Comparison of ENCODE assay signal across 8 cellular contexts in the genomic region with DNA sequence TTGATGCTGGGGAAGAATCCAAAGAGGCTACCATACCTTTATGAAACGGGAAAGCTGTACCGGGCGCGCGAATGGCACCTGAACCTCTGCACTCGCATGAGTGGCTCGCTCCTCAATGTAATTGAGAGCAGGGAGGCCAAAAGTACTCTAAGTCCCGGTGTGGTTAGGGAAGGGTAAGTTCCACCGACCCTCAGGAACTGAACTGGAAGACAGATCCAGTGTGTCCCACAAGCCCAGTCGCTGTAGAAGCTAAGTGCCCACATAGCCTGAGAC. TPM values are rescaled to one million over a fixed set of nuclear protein-coding genes. Genes with fewer than 3 reads are reported as not detected.
DNase-seq lines count a peak whose midpoint lies in the region; ATAC-seq and TF ChIP-seq lines count a peak whose summit lies in the region.

No MANE protein-coding gene starts in this region.

- H3K36me3 Mint-ChIP-seq in activated naive CD8-positive, alpha-beta T cell treated with anti-CD3 and anti-CD28 coated beads for 36 hours, result peaks cover 23% of the 10 kb centered on the region
- peaks cover 12% of the 10 kb centered on the region for H3K36me3 Mint-ChIP-seq in stimulated activated memory B cell treated with anti-CD40 and anti-IgM and Interleukin-4, amounts not matched to agents 10 μg/mL and 1 μg/mL and 100 μg/mL, for 72 hours

- H3K9ac ChIP-seq in iPS-18a (ENCODE audit: low read length), result peak overlapping the region; percentile 96

- DNase-seq in AG10803 (ENCODE audit: low read depth), result no peak
- peak; percentile 6 for DNase-seq in HuH-7 (ENCODE audit: low spot score)
- peak; percentile 11 for DNase-seq in activated naive CD8-positive, alpha-beta T cell treated with anti-CD3 and anti-CD28 coated beads for 36 hours
- no peak for DNase-seq in sciatic nerve (ENCODE audit: low spot score)
- DNase-seq in NCI-H1694 treated with DMSO at 0.1 percent for 48 hours (lab: John Stamatoyannopoulos, UW), result no peak

- H3K4me3 Mint-ChIP-seq in activated naive CD8-positive, alpha-beta T cell treated with anti-CD3 and anti-CD28 coated beads for 36 hours, result peak overlapping the region; percentile 90
- peak overlapping the region; percentile 100 for H3K4me3 Mint-ChIP-seq in stimulated activated memory B cell treated with anti-CD40 and anti-IgM and Interleukin-4, amounts not matched to agents 10 μg/mL and 1 μg/mL and 100 μg/mL, for 72 hours

- H3K4me3 ChIP-seq in AG10803 (ENCODE audit: low read length) (peak overlapping the region; percentile 89), iPS-18a (ENCODE audit: low read length) (peak overlapping the region; percentile 98)

- H3K27ac ChIP-seq in iPS-18a (ENCODE audit: low read length), result peak overlapping the region; percentile 78

- intact Hi-C loops in sciatic nerve (cut with DNase I), result no loop called here

- H3K9me3 Mint-ChIP-seq in activated naive CD8-positive, alpha-beta T cell treated with anti-CD3 and anti-CD28 coated beads for 36 hours, result no peaks in the 10 kb centered on the region
- no peaks in the 10 kb centered on the region for H3K9me3 Mint-ChIP-seq in stimulated activated memory B cell treated with anti-CD40 and anti-IgM and Interleukin-4, amounts not matched to agents 10 μg/mL and 1 μg/mL and 100 μg/mL, for 72 hours

- no peaks in the 10 kb centered on the region for H3K27me3 ChIP-seq in iPS-18a (ENCODE audit: control insufficient read depth, insufficient read depth, low read length)

- H3K9me3 ChIP-seq in iPS-18a (ENCODE audit: control insufficient read depth, low read depth, low read length), result no peaks in the 10 kb centered on the region

- peaks cover 15% of the 10 kb centered on the region for H3K4me1 ChIP-seq in iPS-18a (ENCODE audit: control insufficient read depth, low read depth, low read length)

- H3K36me3 ChIP-seq in iPS-18a (ENCODE audit: control insufficient read depth, low read depth, low read length), result peaks cover 5% of the 10 kb centered on the region

- no peaks in the 10 kb centered on the region for H3K27me3 Mint-ChIP-seq in activated naive CD8-positive, alpha-beta T cell treated with anti-CD3 and anti-CD28 coated beads for 36 hours
- H3K27me3 Mint-ChIP-seq in stimulated activated memory B cell treated with anti-CD40 and anti-IgM and Interleukin-4, amounts not matched to agents 10 μg/mL and 1 μg/mL and 100 μg/mL, for 72 hours, result no peaks in the 10 kb centered on the region

- ATAC-seq in stimulated activated memory B cell treated with anti-CD40 and anti-IgM and Interleukin-4, amounts not matched to agents 10 μg/mL and 1 μg/mL and 100 μg/mL, for 72 hours, result no peak
- ATAC-seq in sciatic nerve (no peak), HG03097 (IDR thresholded peaks at IDR 0.05; ENCODE audit: low FRiP score, unreplicated experiment) (no peak)

- H3K4me1 Mint-ChIP-seq in activated naive CD8-positive, alpha-beta T cell treated with anti-CD3 and anti-CD28 coated beads for 36 hours, result peaks cover 40% of the 10 kb centered on the region
- H3K4me1 Mint-ChIP-seq in stimulated activated memory B cell treated with anti-CD40 and anti-IgM and Interleukin-4, amounts not matched to agents 10 μg/mL and 1 μg/mL and 100 μg/mL, for 72 hours, result peaks cover 50% of the 10 kb centered on the region

- TF ChIP-seq CTCF in AG10803 (conservative IDR thresholded peaks at IDR 0.05; ENCODE audit: low read length), result no peak

- peak overlapping the region; percentile 90 for H3K27ac Mint-ChIP-seq in activated naive CD8-positive, alpha-beta T cell treated with anti-CD3 and anti-CD28 coated beads for 36 hours
- H3K27ac Mint-ChIP-seq in stimulated activated memory B cell treated with anti-CD40 and anti-IgM and Interleukin-4, amounts not matched to agents 10 μg/mL and 1 μg/mL and 100 μg/mL, for 72 hours, result peak overlapping the region; percentile 94

RNA-seq across cellular contexts. Expression of a gene that starts 1.0 kb away (rescaled TPM):
- 10 to 100 TPM; 49.4 to 53.1 TPM for total RNA-seq in activated naive CD8-positive, alpha-beta T cell treated with anti-CD3 and anti-CD28 coated beads for 36 hours
- 59.6 TPM for total RNA-seq in sciatic nerve

RNA-seq across cellular contexts. Expression of a gene that starts 24.8 kb away (rescaled TPM):
- total RNA-seq in activated naive CD8-positive, alpha-beta T cell treated with anti-CD3 and anti-CD28 coated beads for 36 hours, result 10 to 100 TPM; 90.2 to 91.4 TPM
- total RNA-seq in sciatic nerve, result 78.9 TPM

RNA-seq across cellular contexts. Expression of a gene that starts 36.7 kb away (rescaled TPM):
- total RNA-seq in activated naive CD8-positive, alpha-beta T cell treated with anti-CD3 and anti-CD28 coated beads for 36 hours, result 10 to 100 TPM; 56.4 to 67.0 TPM
- 58.1 TPM for total RNA-seq in sciatic nerve

RNA-seq across cellular contexts. Expression of a gene that starts 41.6 kb away (rescaled TPM):
- total RNA-seq in activated naive CD8-positive, alpha-beta T cell treated with anti-CD3 and anti-CD28 coated beads for 36 hours, result 10 to 100 TPM; 60.6 to 63.1 TPM
- total RNA-seq in sciatic nerve, result 73.9 TPM

RNA-seq across cellular contexts. Expression of a gene that starts 46.0 kb away (rescaled TPM):
- total RNA-seq in activated naive CD8-positive, alpha-beta T cell treated with anti-CD3 and anti-CD28 coated beads for 36 hours, result 1 to 10 TPM; 6.8 to 7.3 TPM
- 11.8 TPM for total RNA-seq in sciatic nerve

Comparison
In these comparisons a context has a peak if more than half of its experiments do, and no peak if none do; other contexts are left out.
1. DNase-seq: peak in HuH-7 (single experiment) and activated naive CD8-positive, alpha-beta T cell treated with anti-CD3 and anti-CD28 coated beads for 36 hours (single experiment); none in AG10803 (single experiment), sciatic nerve (single experiment) and NCI-H1694 treated with DMSO at 0.1 percent for 48 hours (single experiment).